In genomic region chr11:66106786-66107599, GRCh38 we compare ENCODE assay signal across 13 cellular contexts. TPM values are rescaled to one million over a fixed set of nuclear protein-coding genes. Genes with fewer than 3 reads are reported as not detected.
DNase-seq lines count a peak whose midpoint lies in the region; ATAC-seq and TF ChIP-seq lines count a peak whose summit lies in the region.
"Had no signal": no experiment of that assay in that cellular context is flagged by ENCODE, and none has a peak within 500 bp of the region (broad histone marks: within the 10 kb centered on the region; RNA-seq: fewer than 3 reads in every experiment).

No MANE protein-coding gene starts in this region.

- H3K4me2 ChIP-seq in hepatocyte: no peak overlapping the region

- DNase-seq in T-helper 1 cell (no peak), M059J (ENCODE audit: low read depth) (peak; percentile 39), amniotic epithelial cell (ENCODE audit: low read depth) (peak; percentile 52), progenitor cell of endocrine pancreas (ENCODE audit: low spot score, unreplicated experiment) (no peak), hepatocyte (ENCODE audit: low spot score) (no peak), NK-92 (lab: John Stamatoyannopoulos, UW; ENCODE audit: unreplicated experiment) (no peak)
- DNase-seq: 8988T, NCI-H446 treated with DMSO at 0.1 percent for 48 hours had no signal

- no peak overlapping the region for H3K27ac ChIP-seq in hepatocyte
- H3K27ac ChIP-seq: prostate gland had no signal

- peak overlapping the region; percentile 3 for H3K4me3 Mint-ChIP-seq in T-helper 1 cell treated with Interleukin-12 subunit alpha and Interleukin-12 subunit beta and Interleukin-4 antibody, amounts not matched to agents 30 μg/mL and 1 μg/mL, for 36 hours
- H3K4me3 Mint-ChIP-seq in progenitor cell of endocrine pancreas (ENCODE audit: low read depth): no peak overlapping the region

- no peaks in the 10 kb centered on the region for H3K9me3 ChIP-seq in hepatocyte (ENCODE audit: low read depth)
- H3K9me3 ChIP-seq: prostate gland had no signal

- no peaks in the 10 kb centered on the region for H3K27me3 Mint-ChIP-seq in T-helper 1 cell treated with Interleukin-12 subunit alpha and Interleukin-12 subunit beta and Interleukin-4 antibody, amounts not matched to agents 30 μg/mL and 1 μg/mL, for 36 hours (ENCODE audit: low read depth)
- H3K27me3 Mint-ChIP-seq in progenitor cell of endocrine pancreas: no peaks in the 10 kb centered on the region

- H2AFZ ChIP-seq in hepatocyte: no peak overlapping the region

- no peaks in the 10 kb centered on the region for H3K9me3 Mint-ChIP-seq in T-helper 1 cell treated with Interleukin-12 subunit alpha and Interleukin-12 subunit beta and Interleukin-4 antibody, amounts not matched to agents 30 μg/mL and 1 μg/mL, for 36 hours
- H3K9me3 Mint-ChIP-seq in progenitor cell of endocrine pancreas (ENCODE audit: low read depth): peaks cover 3% of the 10 kb centered on the region

- H3K4me1 Mint-ChIP-seq in T-helper 1 cell treated with Interleukin-12 subunit alpha and Interleukin-12 subunit beta and Interleukin-4 antibody, amounts not matched to agents 30 μg/mL and 1 μg/mL, for 36 hours (ENCODE audit: low read depth): peaks cover 55% of the 10 kb centered on the region
- peaks cover 11% of the 10 kb centered on the region for H3K4me1 Mint-ChIP-seq in progenitor cell of endocrine pancreas (ENCODE audit: low read depth)

- peaks cover 12% of the 10 kb centered on the region for H3K36me3 Mint-ChIP-seq in T-helper 1 cell treated with Interleukin-12 subunit alpha and Interleukin-12 subunit beta and Interleukin-4 antibody, amounts not matched to agents 30 μg/mL and 1 μg/mL, for 36 hours (ENCODE audit: low read depth)
- peaks cover 3% of the 10 kb centered on the region for H3K36me3 Mint-ChIP-seq in progenitor cell of endocrine pancreas (ENCODE audit: insufficient read depth)

- no peaks in the 10 kb centered on the region for H3K9me2 ChIP-seq in hepatocyte (replicated peaks; ENCODE audit: insufficient read depth)

- peaks cover 9% of the 10 kb centered on the region for H4K20me1 ChIP-seq in hepatocyte (ENCODE audit: insufficient read depth, poor library complexity, severe bottlenecking)

- no peaks in the 10 kb centered on the region for H3K27me3 ChIP-seq in hepatocyte

- H3K79me2 ChIP-seq in hepatocyte: peaks cover 98% of the 10 kb centered on the region

- 83% methylated on average over 4 of the region's 4 CpGs for WGBS in hepatocyte (ENCODE audit: low lambda C conversion rate, missing lambda C conversion rate)

- no peak for ATAC-seq in GM21360 (IDR thresholded peaks at IDR 0.05; ENCODE audit: unreplicated experiment)
- ATAC-seq: left lobe of liver had no signal

- TF ChIP-seq CTCF in progenitor cell of endocrine pancreas (IDR thresholded peaks at IDR 0.05; ENCODE audit: unreplicated experiment) (no peak), hepatocyte (IDR thresholded peaks at IDR 0.05; ENCODE audit: poor library complexity) (no peak)

- H3K36me3 ChIP-seq in hepatocyte (replicated peaks; ENCODE audit: insufficient read depth, low read depth): no peaks in the 10 kb centered on the region
- H3K36me3 ChIP-seq: prostate gland had no signal

- peak overlapping the region; percentile 68 for H3K27ac Mint-ChIP-seq in T-helper 1 cell treated with Interleukin-12 subunit alpha and Interleukin-12 subunit beta and Interleukin-4 antibody, amounts not matched to agents 30 μg/mL and 1 μg/mL, for 36 hours
- peak overlapping the region; percentile 69 for H3K27ac Mint-ChIP-seq in progenitor cell of endocrine pancreas

- peaks cover 1% of the 10 kb centered on the region for H3K4me1 ChIP-seq in hepatocyte (ENCODE audit: insufficient read depth)

- no peak overlapping the region for H3K4me3 ChIP-seq in hepatocyte
- H3K4me3 ChIP-seq: prostate gland had no signal

RNA-seq across cellular contexts. Expression of gene PACS1, which starts 36.9 kb away (rescaled TPM):
- 24.2 and 32.7 TPM in 2 replicates for total RNA-seq in M059J (2014; rRNA removed; shearing (Covaris generic))
- total RNA-seq in progenitor cell of endocrine pancreas (68.3 and 72.3 TPM in 2 replicates), hepatocyte (23.5 and 28.2 TPM in 2 replicates)
- polyA plus RNA-seq in hepatocyte: 70.1 and 71.5 TPM in 2 replicates

RNA-seq across cellular contexts. Expression of gene SF3B2, which starts 54.8 kb away (rescaled TPM):
- 164 and 233 TPM in 2 replicates for total RNA-seq in M059J (2014; rRNA removed; shearing (Covaris generic))
- total RNA-seq in progenitor cell of endocrine pancreas (211 and 216 TPM in 2 replicates), hepatocyte (109 and 120 TPM in 2 replicates)
- polyA plus RNA-seq in hepatocyte: 155 and 170 TPM in 2 replicates

RNA-seq across cellular contexts. Expression of gene GAL3ST3, which starts 58.0 kb away (rescaled TPM):
- not detected in 2 replicates for total RNA-seq in M059J (2014; rRNA removed; shearing (Covaris generic))
- total RNA-seq in progenitor cell of endocrine pancreas: 3.9 and 4.8 TPM in 2 replicates
- 0.68 and 0.80 TPM in 2 replicates for total RNA-seq in hepatocyte
- 1.1 and 2.6 TPM in 2 replicates for polyA plus RNA-seq in hepatocyte
- total RNA-seq: left lobe of liver, LHCN-M2 had no signal

Comparison
In these comparisons a context has a peak if more than half of its experiments do, and no peak if none do; other contexts are left out.
1. DNase-seq: peak in M059J (single experiment) and amniotic epithelial cell (single experiment); none in T-helper 1 cell (0 of 5), progenitor cell of endocrine pancreas (single experiment), hepatocyte (single experiment) and NK-92 (single experiment).